8 cellular contexts compared by ENCODE assay signal in genomic region chr15:74134387-74135027, GRCh38. TPM values are rescaled to one million over a fixed set of nuclear protein-coding genes. Genes with fewer than 3 reads are reported as not detected.
DNase-seq lines count a peak whose midpoint lies in the region; ATAC-seq, FAIRE-seq and TF ChIP-seq lines count a peak whose summit lies in the region.

No MANE protein-coding gene starts in this region.

- DNase-seq in H1 (ENCODE audit: low read depth in 1 of 2, low spot score in 2 of 2) (peak in 1 of 2 experiments; percentile 89), naive B cell (no peak), NCI-H510A (lab: John Stamatoyannopoulos, UW) (no peak), GF-D8 (lab: John Stamatoyannopoulos, UW) (no peak)

- H4K5ac ChIP-seq in H1 (ENCODE audit: insufficient read length, low read depth, low read length), result no peak overlapping the region

- H2AFZ ChIP-seq in H1 (ENCODE audit: low read length), result no peak overlapping the region; the same call in 1 of the 2 replicates

- POLR2A ChIA-PET in H1 (lab: Charles Lee; ENCODE audit: partially characterized antibody), result interaction anchor here (0.9 to 1.5 kb wide), 9 partner anchors 12 to 178 kb away, joined by 3 to 7 read pairs (median 3); partner anchors contain the start of genes ISLR and STRA6

- no peak overlapping the region for H2BK120ac ChIP-seq in H1 (replicated peaks; ENCODE audit: low read depth, low read length)

- H3K27ac Mint-ChIP-seq in naive B cell, result peak overlapping the region in 4 of 6 donors; percentile 28 to 96 (median 94)

- no peak overlapping the region for H3K27ac ChIP-seq in BLaER1 treated with 17β-estradiol and CSF1 and Interleukin-3, amounts not matched to agents 10 nM and 100 nM
- H3K27ac ChIP-seq in HUES64 (ENCODE audit: low read depth, low read length) (no peak overlapping the region), H1 (ENCODE audit: low read depth, low read length) (no peak overlapping the region)

- H3K9me3 Mint-ChIP-seq in naive B cell, result peaks cover 0 to 12% (median 7%) of the 10 kb centered on the region in 7 donors

- H3K36me3 ChIP-seq in BLaER1 treated with 17β-estradiol and CSF1 and Interleukin-3, amounts not matched to agents 10 nM and 100 nM, result no peaks in the 10 kb centered on the region
- H3K36me3 ChIP-seq in HUES64 (ENCODE audit: insufficient read depth, low read length) (no peaks in the 10 kb centered on the region), H1 (ENCODE audit: control insufficient read depth in 2 of 4, insufficient read depth in 4 of 4, low read length in 3 of 4) (peaks cover 0 to 6% (median 0%) of the 10 kb centered on the region in 4 experiments; a peak in 1 of 8 replicates)

- H3K4me1 Mint-ChIP-seq in naive B cell, result peaks cover 42 to 62% (median 55%) of the 10 kb centered on the region in 3 donors

- no peak overlapping the region for H3K14ac ChIP-seq in H1 (ENCODE audit: insufficient read length)

- H3K4me3 Mint-ChIP-seq in naive B cell, result peak overlapping the region in 7 of 8 donors; percentile 47 to 89 (median 76)

- no peak overlapping the region; the same call in 1 of the 2 replicates for H4K8ac ChIP-seq in H1 (ENCODE audit: extremely low read depth, insufficient read depth, low read length)

- peak; percentile 48 to 58 for TF ChIP-seq RAD21 in H1 (IDR thresholded peaks at IDR 0.05 in 1 of 2, conservative IDR thresholded peaks at IDR 0.05 in 1 of 2; ENCODE audit: low read depth in 2 of 2, low read length in 2 of 2)

- H2BK15ac ChIP-seq in H1 (ENCODE audit: low read length), result peak overlapping the region; percentile 72; the same call in 1 of the 2 replicates

- H3K9ac ChIP-seq in BLaER1 treated with 17β-estradiol and CSF1 and Interleukin-3, amounts not matched to agents 10 nM and 100 nM, result no peak overlapping the region
- H3K9ac ChIP-seq in HUES64 (ENCODE audit: low read depth, low read length) (no peak overlapping the region), H1 (replicated peaks in 1 of 4; ENCODE audit: extremely low read depth in 1 of 4, low read depth in 3 of 4, low read length in 3 of 4) (no peak overlapping the region)

- peaks cover 28% of the 10 kb centered on the region; the same call in 1 of the 2 replicates for H3K23me2 ChIP-seq in H1 (ENCODE audit: low read depth, low read length)

- 10% methylated on average over 53 of the region's 53 CpGs for WGBS in HUES64
- 5% methylated on average over 50 of the region's 53 CpGs; no CpG with 5 or more reads in 1 of the 2 experiments for WGBS in H1 (ENCODE audit: extremely low coverage in 1 of 2, insufficient coverage in 1 of 2, insufficient read length in 1 of 2, insufficient replicate concordance in 2 of 2, low coverage in 1 of 2, low lambda C conversion rate in 2 of 2, missing lambda C conversion rate in 1 of 2), 2 experiments

- H2AK5ac ChIP-seq in H1 (ENCODE audit: low read depth, low read length), result no peak overlapping the region; the same call in 1 of the 2 replicates

- peak in 2 of 3 experiments; percentile 65 to 71; a peak in 3 of 4 replicates for TF ChIP-seq CTCF in H1 (IDR thresholded peaks at IDR 0.05; ENCODE audit: control extremely low read depth in 1 of 3, insufficient read depth in 1 of 3, low read depth in 1 of 3, low read length in 3 of 3)

- H3K27me3 ChIP-seq in BLaER1 treated with 17β-estradiol and CSF1 and Interleukin-3, amounts not matched to agents 10 nM and 100 nM, result peaks cover 66 to 82% (median 67%) of the 10 kb centered on the region in 11 experiments
- peaks cover 98% of the 10 kb centered on the region for H3K27me3 ChIP-seq in HUES64 (ENCODE audit: insufficient read depth, low read length)
- peaks cover 72 to 96% (median 91%) of the 10 kb centered on the region in 4 experiments for H3K27me3 ChIP-seq in H1 (replicated peaks in 1 of 4; ENCODE audit: control insufficient read depth in 3 of 4, extremely low read depth in 1 of 4, insufficient read depth in 3 of 4, low read length in 3 of 4)

- peak overlapping the region in 8 of 11 experiments; percentile 80 to 99 (median 96); a peak in 7 of 22 replicates for H3K4me2 ChIP-seq in BLaER1 treated with 17β-estradiol and CSF1 and Interleukin-3, amounts not matched to agents 10 nM and 100 nM
- peak overlapping the region; percentile 81 to 83 for H3K4me2 ChIP-seq in H1 (ENCODE audit: insufficient read depth in 1 of 2, low read depth in 2 of 2, low read length in 2 of 2)

- no peak for FAIRE-seq in H1 (lab: Jason Lieb, UNC)

- peaks cover 65 to 96% (median 74%) of the 10 kb centered on the region in 3 donors for H3K27me3 Mint-ChIP-seq in naive B cell

- H2BK20ac ChIP-seq in H1 (ENCODE audit: low read length), result peak overlapping the region; percentile 90

- H2BK12ac ChIP-seq in H1 (ENCODE audit: low read depth, low read length), result peak overlapping the region; percentile 87; the same call in 1 of the 2 replicates

- peak; percentile 22 to 42 for ATAC-seq in naive B cell (ENCODE audit: low read depth in 2 of 2)
- ATAC-seq in GM19467 (IDR thresholded peaks at IDR 0.05; ENCODE audit: unreplicated experiment), result no peak
- no peak for ATAC-seq in HG03139 (IDR thresholded peaks at IDR 0.05; ENCODE audit: unreplicated experiment)

- no peak overlapping the region for H3K23ac ChIP-seq in H1 (ENCODE audit: insufficient read length)

- no peak overlapping the region; the same call in 1 of the 2 replicates for H2BK5ac ChIP-seq in H1 (ENCODE audit: low read depth, low read length)

- peaks cover 21 to 34% (median 26%) of the 10 kb centered on the region in 11 experiments; a peak in 21 of 22 replicates for H3K9me3 ChIP-seq in BLaER1 treated with 17β-estradiol and CSF1 and Interleukin-3, amounts not matched to agents 10 nM and 100 nM (replicated peaks in 1 of 11)
- H3K9me3 ChIP-seq in HUES64 (ENCODE audit: insufficient read depth, low read depth, low read length) (no peaks in the 10 kb centered on the region; the same call in 1 of the 2 replicates), H1 (ENCODE audit: insufficient read depth in 2 of 2, low read depth in 1 of 2, low read length in 1 of 2) (peaks cover 0 to 8% of the 10 kb centered on the region in 2 experiments; a peak in 1 of 4 replicates)

- no peak for TF ChIP-seq POLR2A in H1 (IDR thresholded peaks at IDR 0.05; ENCODE audit: control extremely low read depth in 1 of 2, low read depth in 2 of 2, low read length in 2 of 2)

- H3K56ac ChIP-seq in H1 (replicated peaks; ENCODE audit: insufficient read length, low read depth, low read length), result no peak overlapping the region

- H4K20me1 ChIP-seq in BLaER1 treated with 17β-estradiol and CSF1 and Interleukin-3, amounts not matched to agents 10 nM and 100 nM, result peaks cover 0 to 43% (median 13%) of the 10 kb centered on the region in 11 experiments; a peak in 13 of 22 replicates
- peaks cover 7 to 13% of the 10 kb centered on the region in 2 experiments for H4K20me1 ChIP-seq in H1 (replicated peaks in 1 of 2; ENCODE audit: control insufficient read depth in 1 of 2, insufficient read depth in 2 of 2, low read length in 2 of 2)

- H3K4me1 ChIP-seq in BLaER1 treated with 17β-estradiol and CSF1 and Interleukin-3, amounts not matched to agents 10 nM and 100 nM, result peaks cover 14 to 35% (median 31%) of the 10 kb centered on the region in 10 experiments
- peaks cover 33% of the 10 kb centered on the region for H3K4me1 ChIP-seq in HUES64 (ENCODE audit: insufficient read depth, low read length)
- peaks cover 0 to 69% (median 57%) of the 10 kb centered on the region in 4 experiments; a peak in 6 of 7 replicates for H3K4me1 ChIP-seq in H1 (replicated peaks in 1 of 4; ENCODE audit: control insufficient read depth in 3 of 4, insufficient read depth in 4 of 4, low read length in 3 of 4)

- H3K4me3 ChIP-seq in BLaER1 treated with 17β-estradiol and CSF1 and Interleukin-3, amounts not matched to agents 10 nM and 100 nM, result no peak overlapping the region
- H3K4me3 ChIP-seq in HUES64 (ENCODE audit: low read length) (peak overlapping the region; percentile 25), H1 (ENCODE audit: extremely low read depth in 1 of 4, insufficient read depth in 2 of 4, low read depth in 3 of 4, low read length in 4 of 4) (peak overlapping the region in 3 of 4 experiments; percentile 20 to 62 (median 36); a peak in 6 of 8 replicates)

- H3K18ac ChIP-seq in H1 (ENCODE audit: extremely low read depth, low read length), result peak overlapping the region; percentile 87; the same call in 1 of the 2 replicates

- no peaks in the 10 kb centered on the region; the same call in 1 of the 2 replicates for H3K79me1 ChIP-seq in H1 (ENCODE audit: low read depth, low read length)

- H3K79me2 ChIP-seq in H1 (ENCODE audit: control insufficient read depth in 1 of 2, insufficient read depth in 2 of 2, low read length in 2 of 2), result no peaks in the 10 kb centered on the region

- CTCF ChIA-PET in H1 (lab: Charles Lee; ENCODE audit: partially characterized antibody), result interaction anchor here (0.7 to 3.9 kb wide), 36 partner anchors 9 to 205 kb away, joined by 3 to 24 read pairs (median 4); partner anchors contain the start of gene STRA6

- TF ChIP-seq EP300 in H1 (IDR thresholded peaks at IDR 0.05; ENCODE audit: borderline replicate concordance in 1 of 2, low read depth in 2 of 2, low read length in 2 of 2), result no peak

- peak overlapping the region; percentile 22 for H4K91ac ChIP-seq in H1 (replicated peaks; ENCODE audit: insufficient read length, low read length)

- peaks cover 0 to 14% of the 10 kb centered on the region in 2 donors for H3K36me3 Mint-ChIP-seq in naive B cell

- no peak overlapping the region for H3K4ac ChIP-seq in H1 (replicated peaks; ENCODE audit: insufficient read length, low read depth, low read length)

RNA-seq across cellular contexts. Expression of gene ISLR2, which starts 4.1 kb away (rescaled TPM):
- polyA plus RNA-seq in HUES64 (2013, experiment 1 of 2), result 1.7 TPM
- 2.6 TPM for polyA plus RNA-seq in HUES64 (2013, experiment 2 of 2)
- total RNA-seq in H1 (2021; fragmentation: NEBNext Ultra II Directional; extraction: Animal tissue kit (Norgen Biotek cat#: 25700)), result 0.23 and 0.58 TPM in 2 replicates
- 0.30 and 0.47 TPM in 2 replicates for polyA plus RNA-seq in H1 (2011; rRNA removed)
- polyA plus RNA-seq in H1 (2011; cell fraction: cytosol; rRNA removed), result 0.26 TPM
- 0.31 TPM for polyA plus RNA-seq in H1 (2011; cell fraction: nucleus; rRNA removed)
- polyA plus RNA-seq in H1 (2012, experiment 1 of 2), result 0.36 to 1.2 TPM (median 0.37 TPM) in 4 replicates
- polyA plus RNA-seq in H1 (2012, experiment 2 of 2), result 0.18 TPM
- 1.2 TPM for polyA plus RNA-seq in H1 (2013, experiment 1 of 2)
- 0.81 TPM for polyA plus RNA-seq in H1 (2013, experiment 2 of 2)
- polyA minus RNA-seq in H1 (2011; rRNA and poly(A)+ RNA removed), result 0.19 and 0.29 TPM in 2 replicates
- not detected for polyA minus RNA-seq in H1 (2011; cell fraction: cytosol; rRNA and poly(A)+ RNA removed)
- polyA minus RNA-seq in H1 (2011; cell fraction: nucleus; rRNA and poly(A)+ RNA removed), result 0.50 TPM
- not detected for polyA plus RNA-seq in naive B cell (ENCODE audit: low read depth in 6 of 6)

RNA-seq across cellular contexts. Expression of gene ISLR, which starts 39.0 kb away (rescaled TPM):
- polyA plus RNA-seq in HUES64 (2013, experiment 1 of 2), result 3.3 TPM
- 5.0 TPM for polyA plus RNA-seq in HUES64 (2013, experiment 2 of 2)
- total RNA-seq in H1 (2021; fragmentation: NEBNext Ultra II Directional; extraction: Animal tissue kit (Norgen Biotek cat#: 25700)), result 0.35 TPM in 1 of 2 replicates, not detected in the other
- polyA plus RNA-seq in H1 (2011; rRNA removed) (0.29 and 0.82 TPM in 2 replicates), naive B cell (ENCODE audit: low read depth in 6 of 6) (not detected)
- polyA plus RNA-seq in H1 (2011; cell fraction: cytosol; rRNA removed), result 0.27 TPM
- 1.0 TPM for polyA plus RNA-seq in H1 (2011; cell fraction: nucleus; rRNA removed)
- polyA plus RNA-seq in H1 (2012, experiment 1 of 2), result 0.21 to 0.28 TPM (median 0.27 TPM) in 4 replicates
- 0.35 TPM for polyA plus RNA-seq in H1 (2012, experiment 2 of 2)
- polyA plus RNA-seq in H1 (2013, experiment 1 of 2), result 1.0 TPM
- 0.98 TPM for polyA plus RNA-seq in H1 (2013, experiment 2 of 2)
- polyA minus RNA-seq in H1 (2011; rRNA and poly(A)+ RNA removed), result 0.13 and 0.78 TPM in 2 replicates
- polyA minus RNA-seq in H1 (2011; cell fraction: cytosol; rRNA and poly(A)+ RNA removed), result not detected
- 0.90 TPM for polyA minus RNA-seq in H1 (2011; cell fraction: nucleus; rRNA and poly(A)+ RNA removed)

RNA-seq across cellular contexts. Expression of gene GOLGA6A, which starts 52.2 kb away (rescaled TPM):
- 1.6 TPM for polyA plus RNA-seq in HUES64 (2013, experiment 1 of 2)
- polyA plus RNA-seq in HUES64 (2013, experiment 2 of 2), result 3.2 TPM
- total RNA-seq in H1 (2021; fragmentation: NEBNext Ultra II Directional; extraction: Animal tissue kit (Norgen Biotek cat#: 25700)), result 0.80 and 3.3 TPM in 2 replicates
- polyA plus RNA-seq in H1 (2011; rRNA removed), result 1.0 and 2.1 TPM in 2 replicates
- polyA plus RNA-seq in H1 (2011; cell fraction: cytosol; rRNA removed), result 1.0 TPM
- polyA plus RNA-seq in H1 (2011; cell fraction: nucleus; rRNA removed), result 3.6 TPM
- polyA plus RNA-seq in H1 (2012, experiment 1 of 2), result 1.4 to 3.3 TPM (median 2.4 TPM) in 4 replicates
- polyA plus RNA-seq in H1 (2012, experiment 2 of 2), result not detected
- polyA plus RNA-seq in H1 (2013, experiment 1 of 2), result 2.3 TPM
- 1.9 TPM for polyA plus RNA-seq in H1 (2013, experiment 2 of 2)
- polyA minus RNA-seq in H1 (2011; rRNA and poly(A)+ RNA removed), result 0.51 and 1.7 TPM in 2 replicates
- 2.9 TPM for polyA minus RNA-seq in H1 (2011; cell fraction: cytosol; rRNA and poly(A)+ RNA removed)
- polyA minus RNA-seq in H1 (2011; cell fraction: nucleus; rRNA and poly(A)+ RNA removed), result 3.5 TPM
- under 1 TPM in 1 of 6 donors, not detected in 5; 0.09 TPM for polyA plus RNA-seq in naive B cell (ENCODE audit: low read depth in 6 of 6)

Comparison
In these comparisons a context has a peak if more than half of its experiments do, and no peak if none do; other contexts are left out.
1. H3K4me3 ChIP-seq: peak in HUES64 (single experiment) and H1 (3 of 4); none in BLaER1 treated with 17β-estradiol and CSF1 and Interleukin-3, amounts not matched to agents 10 nM and 100 nM (0 of 10).
2. ATAC-seq: peak in naive B cell (2 of 2); none in GM19467 (single experiment) and HG03139 (single experiment).